7 cellular contexts compared by ENCODE assay signal in genomic region chr3:66306991-66307390, GRCh38.
A peak's percentile ranks its signal among the peaks of the same experiment; 100 is the strongest.
DNase-seq lines count a peak whose midpoint lies in the region; ATAC-seq lines count a peak whose summit lies in the region.
"Not testable (repeated sequence)": the region's sequence is repeated elsewhere in the genome, so short reads cannot be mapped to it uniquely, and the experiment has no call there.

No MANE protein-coding gene starts in this region.

- not testable (repeated sequence) for H3K4me1 Mint-ChIP-seq in CD8-positive, alpha-beta memory T cell
- peaks cover 32 to 40% (median 32%) of the 10 kb centered on the region in 3 donors for H3K4me1 Mint-ChIP-seq in T-cell
- peaks cover 31% of the 10 kb centered on the region for H3K4me1 Mint-ChIP-seq in activated CD4-positive, alpha-beta memory T cell treated with anti-CD3 and anti-CD28 coated beads for 36 hours (ENCODE audit: low read depth)
- peaks cover 39% of the 10 kb centered on the region for H3K4me1 Mint-ChIP-seq in activated T-cell treated with anti-CD3 and anti-CD28 coated beads, Interleukin-2, amount 50 U/mL, for 24 hours (ENCODE audit: low read depth)
- H3K4me1 Mint-ChIP-seq in activated T-helper 17 cell treated with anti-CD3 and anti-CD28 coated beads, Interleukin-2, amount 50 U/mL, for 72 hours, result peaks cover 48% of the 10 kb centered on the region
- H3K4me1 Mint-ChIP-seq in effector memory CD8-positive, alpha-beta T cell (ENCODE audit: low read depth in 2 of 2), result peaks cover 28 to 29% of the 10 kb centered on the region in 2 donors
- H3K4me1 Mint-ChIP-seq in natural killer cell treated with Interleukin-12 subunit alpha and Interleukin-12 subunit beta and Interleukin-15 and Interleukin-18, amount 100 ng/mL, for 72 hours (ENCODE audit: low read depth in 2 of 2), result peaks cover 27 to 33% of the 10 kb centered on the region in 2 donors

- H3K36me3 Mint-ChIP-seq in CD8-positive, alpha-beta memory T cell, result peaks cover 7 to 21% (median 7%) of the 10 kb centered on the region in 3 donors
- peaks cover 19% of the 10 kb centered on the region for H3K36me3 Mint-ChIP-seq in T-cell
- H3K36me3 Mint-ChIP-seq in activated CD4-positive, alpha-beta memory T cell treated with anti-CD3 and anti-CD28 coated beads for 36 hours, result peaks cover 26% of the 10 kb centered on the region
- peaks cover 42% of the 10 kb centered on the region for H3K36me3 Mint-ChIP-seq in activated T-cell treated with anti-CD3 and anti-CD28 coated beads, Interleukin-2, amount 50 U/mL, for 24 hours (ENCODE audit: low read depth)
- peaks cover 22% of the 10 kb centered on the region for H3K36me3 Mint-ChIP-seq in activated T-helper 17 cell treated with anti-CD3 and anti-CD28 coated beads, Interleukin-2, amount 50 U/mL, for 72 hours (ENCODE audit: low read depth)
- H3K36me3 Mint-ChIP-seq in effector memory CD8-positive, alpha-beta T cell (ENCODE audit: insufficient read depth), result peaks cover 38% of the 10 kb centered on the region
- H3K36me3 Mint-ChIP-seq in natural killer cell treated with Interleukin-12 subunit alpha and Interleukin-12 subunit beta and Interleukin-15 and Interleukin-18, amount 100 ng/mL, for 72 hours, result peaks cover 12% of the 10 kb centered on the region

- H3K27ac Mint-ChIP-seq in CD8-positive, alpha-beta memory T cell, result peak overlapping the region in 2 of 8 donors; percentile 82 to 97
- H3K27ac Mint-ChIP-seq in T-cell; effector memory CD8-positive, alpha-beta T cell: not testable (repeated sequence)
- peak overlapping the region; percentile 86 for H3K27ac Mint-ChIP-seq in activated CD4-positive, alpha-beta memory T cell treated with anti-CD3 and anti-CD28 coated beads for 36 hours
- peak overlapping the region; percentile 62 for H3K27ac Mint-ChIP-seq in activated T-cell treated with anti-CD3 and anti-CD28 coated beads, Interleukin-2, amount 50 U/mL, for 24 hours
- peak overlapping the region; percentile 100 for H3K27ac Mint-ChIP-seq in activated T-helper 17 cell treated with anti-CD3 and anti-CD28 coated beads, Interleukin-2, amount 50 U/mL, for 72 hours
- H3K27ac Mint-ChIP-seq in natural killer cell treated with Interleukin-12 subunit alpha and Interleukin-12 subunit beta and Interleukin-15 and Interleukin-18, amount 100 ng/mL, for 72 hours, result peak overlapping the region; percentile 89 to 97

- not testable (repeated sequence) for H3K27me3 Mint-ChIP-seq in CD8-positive, alpha-beta memory T cell; T-cell; activated CD4-positive, alpha-beta memory T cell treated with anti-CD3 and anti-CD28 coated beads for 36 hours; activated T-cell treated with anti-CD3 and anti-CD28 coated beads, Interleukin-2, amount 50 U/mL, for 24 hours; activated T-helper 17 cell treated with anti-CD3 and anti-CD28 coated beads, Interleukin-2, amount 50 U/mL, for 72 hours; effector memory CD8-positive, alpha-beta T cell; natural killer cell treated with Interleukin-12 subunit alpha and Interleukin-12 subunit beta and Interleukin-15 and Interleukin-18, amount 100 ng/mL, for 72 hours

- DNase-seq in CD8-positive, alpha-beta memory T cell, result peak in 2 of 5 donors; percentile 17 to 73
- DNase-seq in T-cell, result peak in 1 of 34 experiments; percentile 23
- not testable (repeated sequence) for DNase-seq in activated CD4-positive, alpha-beta memory T cell treated with anti-CD3 and anti-CD28 coated beads for 36 hours; activated T-cell treated with anti-CD3 and anti-CD28 coated beads, Interleukin-2, amount 50 U/mL, for 24 hours; natural killer cell treated with Interleukin-12 subunit alpha and Interleukin-12 subunit beta and Interleukin-15 and Interleukin-18, amount 100 ng/mL, for 72 hours (ENCODE audit: low spot score)
- DNase-seq in effector memory CD8-positive, alpha-beta T cell, result peak in 2 of 3 experiments; percentile 17 to 30

- H3K4me1 ChIP-seq in CD8-positive, alpha-beta memory T cell (ENCODE audit: insufficient read depth, low read length), result peaks cover 56% of the 10 kb centered on the region

- not testable (repeated sequence) for H3K9me3 ChIP-seq in CD8-positive, alpha-beta memory T cell (ENCODE audit: low read length)

- not testable (repeated sequence) for H3K27ac ChIP-seq in CD8-positive, alpha-beta memory T cell (ENCODE audit: low read depth, low read length)

- ATAC-seq in T-cell (replicated peaks in 1 of 4); activated T-helper 17 cell treated with anti-CD3 and anti-CD28 coated beads, Interleukin-2, amount 50 U/mL, for 72 hours (replicated peaks); effector memory CD8-positive, alpha-beta T cell (replicated peaks); natural killer cell treated with Interleukin-12 subunit alpha and Interleukin-12 subunit beta and Interleukin-15 and Interleukin-18, amount 100 ng/mL, for 72 hours: not testable (repeated sequence)

- CTCF ChIA-PET in CD8-positive, alpha-beta memory T cell (lab: Charles Lee), result interaction anchor here (0.7 to 1.5 kb wide), 2 partner anchors 9 to 12 kb away, joined by 3 read pairs; no protein-coding TSS in a partner anchor
- CTCF ChIA-PET in T-cell (lab: Charles Lee), result interaction anchor here (0.8 to 1.2 kb wide), 4 partner anchors 10 to 516 kb away, joined by 3 to 7 read pairs (median 4); no protein-coding TSS in a partner anchor
- CTCF ChIA-PET in activated CD4-positive, alpha-beta memory T cell treated with anti-CD3 and anti-CD28 coated beads for 36 hours (lab: Charles Lee), result not testable (repeated sequence)

- POLR2A ChIA-PET in CD8-positive, alpha-beta memory T cell (lab: Charles Lee); activated CD4-positive, alpha-beta memory T cell treated with anti-CD3 and anti-CD28 coated beads for 36 hours (lab: Charles Lee): not testable (repeated sequence)
- POLR2A ChIA-PET in T-cell (lab: Charles Lee), result interaction anchor here in 1 of 2 donors (0.6 kb wide), 2 partner anchors 10 to 38 kb away, joined by 4 to 5 read pairs; no protein-coding TSS in a partner anchor

- H3K36me3 ChIP-seq in CD8-positive, alpha-beta memory T cell (ENCODE audit: insufficient read depth, low read length), result not testable (repeated sequence)

- not testable (repeated sequence) for H3K27me3 ChIP-seq in CD8-positive, alpha-beta memory T cell (ENCODE audit: insufficient read depth, low read length, poor library complexity, severe bottlenecking)

- H3K9me3 Mint-ChIP-seq in CD8-positive, alpha-beta memory T cell, result peaks cover 0 to 15% (median 9%) of the 10 kb centered on the region in 5 donors
- H3K9me3 Mint-ChIP-seq in T-cell; activated T-cell treated with anti-CD3 and anti-CD28 coated beads, Interleukin-2, amount 50 U/mL, for 24 hours; activated T-helper 17 cell treated with anti-CD3 and anti-CD28 coated beads, Interleukin-2, amount 50 U/mL, for 72 hours; effector memory CD8-positive, alpha-beta T cell; natural killer cell treated with Interleukin-12 subunit alpha and Interleukin-12 subunit beta and Interleukin-15 and Interleukin-18, amount 100 ng/mL, for 72 hours: not testable (repeated sequence)
- H3K9me3 Mint-ChIP-seq in activated CD4-positive, alpha-beta memory T cell treated with anti-CD3 and anti-CD28 coated beads for 36 hours, result peaks cover 17% of the 10 kb centered on the region

- intact Hi-C loops in activated CD4-positive, alpha-beta memory T cell treated with anti-CD3 and anti-CD28 coated beads for 36 hours (cut with micrococcal nuclease), result not testable (repeated sequence)

- H3K4me3 Mint-ChIP-seq in CD8-positive, alpha-beta memory T cell, result peak overlapping the region in 6 of 7 donors; percentile 21 to 67 (median 41)
- peak overlapping the region; percentile 6 to 40 (median 15) for H3K4me3 Mint-ChIP-seq in T-cell
- H3K4me3 Mint-ChIP-seq in activated CD4-positive, alpha-beta memory T cell treated with anti-CD3 and anti-CD28 coated beads for 36 hours, result peak overlapping the region; percentile 36
- H3K4me3 Mint-ChIP-seq in activated T-cell treated with anti-CD3 and anti-CD28 coated beads, Interleukin-2, amount 50 U/mL, for 24 hours, result not testable (repeated sequence)
- H3K4me3 Mint-ChIP-seq in activated T-helper 17 cell treated with anti-CD3 and anti-CD28 coated beads, Interleukin-2, amount 50 U/mL, for 72 hours, result peak overlapping the region; percentile 83
- peak overlapping the region in 1 of 2 donors; percentile 71 for H3K4me3 Mint-ChIP-seq in effector memory CD8-positive, alpha-beta T cell
- peak overlapping the region; percentile 66 for H3K4me3 Mint-ChIP-seq in natural killer cell treated with Interleukin-12 subunit alpha and Interleukin-12 subunit beta and Interleukin-15 and Interleukin-18, amount 100 ng/mL, for 72 hours

- H3K4me3 ChIP-seq in CD8-positive, alpha-beta memory T cell (ENCODE audit: low read length), result not testable (repeated sequence)
